ENCODE assay signal across 24 cellular contexts in the genomic region with DNA sequence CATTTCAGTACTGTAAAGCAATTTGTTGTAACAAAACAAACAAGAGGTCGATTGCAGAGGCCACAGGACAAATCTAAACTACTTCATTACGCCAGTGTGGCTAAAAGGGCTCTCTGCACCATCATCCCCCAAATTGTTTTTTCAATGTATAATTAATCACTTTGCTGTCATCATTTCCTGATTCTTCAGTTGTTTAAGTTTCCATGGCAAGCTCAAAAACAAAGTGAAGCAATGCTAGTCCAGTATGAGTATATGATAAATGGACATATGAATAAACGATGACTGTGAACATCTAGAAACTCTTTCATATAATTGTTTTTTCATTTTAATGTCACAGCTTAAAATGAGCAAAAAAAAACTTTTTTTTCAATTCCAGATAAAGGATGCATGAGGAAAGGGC.
"Had no signal": no experiment of that assay in that cellular context is flagged by ENCODE, and none has a peak within 500 bp of the region (broad histone marks: within the 10 kb centered on the region; RNA-seq: fewer than 3 reads in every experiment).

No MANE protein-coding gene starts in this region.

- H3K4me1 ChIP-seq: ascending aorta, left lung, transverse colon had no signal

- FAIRE-seq: frontal cortex, small intestine, urothelium cell line had no signal

- H3K27me3 Mint-ChIP-seq: activated T-helper 17 cell treated with anti-CD3 and anti-CD28 coated beads, Interleukin-2, amount 50 U/mL, for 72 hours; stimulated activated naive B cell treated with anti-CD40 and anti-IgM and Interleukin-4, amounts not matched to agents 10 μg/mL and 1 μg/mL and 100 μg/mL, for 72 hours had no signal

- H3K36me3 ChIP-seq: ascending aorta, left lung, transverse colon had no signal

- H3K27ac ChIP-seq: ascending aorta, coronary artery, epithelial cell of prostate, hepatocyte, left lung, transverse colon had no signal

- H3K4me1 Mint-ChIP-seq: activated T-helper 17 cell treated with anti-CD3 and anti-CD28 coated beads, Interleukin-2, amount 50 U/mL, for 72 hours; immature natural killer cell; mesothelial cell of epicardium; natural killer cell; stimulated activated naive B cell treated with anti-CD40 and anti-IgM and Interleukin-4, amounts not matched to agents 10 μg/mL and 1 μg/mL and 100 μg/mL, for 72 hours had no signal

- ATAC-seq: activated naive CD4-positive, alpha-beta T cell treated with anti-CD3 and anti-CD28 coated beads, Interleukin-2, amount 50 U/mL, for 72 hours; activated T-helper 17 cell treated with anti-CD3 and anti-CD28 coated beads, Interleukin-2, amount 50 U/mL, for 72 hours; left lung; natural killer cell; sciatic nerve; stimulated activated naive B cell treated with anti-CD40 and anti-IgM and Interleukin-4, amounts not matched to agents 10 μg/mL and 1 μg/mL and 100 μg/mL, for 72 hours; WTC11 had no signal

- H3K36me3 Mint-ChIP-seq: activated naive CD4-positive, alpha-beta T cell treated with anti-CD3 and anti-CD28 coated beads, Interleukin-2, amount 50 U/mL, for 72 hours; immature natural killer cell; mesothelial cell of epicardium; natural killer cell; stimulated activated naive B cell treated with anti-CD40 and anti-IgM and Interleukin-4, amounts not matched to agents 10 μg/mL and 1 μg/mL and 100 μg/mL, for 72 hours; WTC11 had no signal

- H3K4me3 Mint-ChIP-seq: activated T-cell treated with anti-CD3 and anti-CD28 coated beads, Interleukin-2, amount 50 U/mL, for 24 hours; activated T-helper 17 cell treated with anti-CD3 and anti-CD28 coated beads, Interleukin-2, amount 50 U/mL, for 72 hours; endodermal cell; immature natural killer cell; mesothelial cell of epicardium; natural killer cell; stimulated activated naive B cell treated with anti-CD40 and anti-IgM and Interleukin-4, amounts not matched to agents 10 μg/mL and 1 μg/mL and 100 μg/mL, for 72 hours; WTC11 had no signal

- H3K9me3 Mint-ChIP-seq: activated naive CD4-positive, alpha-beta T cell treated with anti-CD3 and anti-CD28 coated beads, Interleukin-2, amount 50 U/mL, for 72 hours; activated T-cell treated with anti-CD3 and anti-CD28 coated beads, Interleukin-2, amount 50 U/mL, for 24 hours; activated T-helper 17 cell treated with anti-CD3 and anti-CD28 coated beads, Interleukin-2, amount 50 U/mL, for 72 hours; endodermal cell; natural killer cell; stimulated activated naive B cell treated with anti-CD40 and anti-IgM and Interleukin-4, amounts not matched to agents 10 μg/mL and 1 μg/mL and 100 μg/mL, for 72 hours; WTC11 had no signal

- DNase-seq: activated T-cell treated with anti-CD3 and anti-CD28 coated beads, Interleukin-2, amount 50 U/mL, for 24 hours; endodermal cell; glutamatergic neuron; immature natural killer cell; left lung; mammary epithelial cell; natural killer cell; small intestine; stimulated activated CD4-positive, alpha-beta T cell treated with anti-CD3 and anti-CD28 coated beads, Interleukin-15, amount 100 ng/mL, for 24 hours; stimulated activated CD8-positive, alpha-beta memory T cell treated with anti-CD3 and anti-CD28 coated beads, Interleukin-4, amount 100 ng/mL, for 48 hours; stimulated activated naive B cell treated with anti-CD40 and anti-IgM and Interleukin-4, amounts not matched to agents 10 μg/mL and 1 μg/mL and 100 μg/mL, for 72 hours; T1000; transverse colon had no signal

- H3K27me3 ChIP-seq: ascending aorta, hepatocyte, left lung, transverse colon had no signal

- H3K4me2 ChIP-seq: hepatocyte had no signal

- H3K9me3 ChIP-seq: ascending aorta, left lung, transverse colon had no signal

- H3K4me3 ChIP-seq: ascending aorta, coronary artery, hepatocyte, left lung, transverse colon had no signal

- H3K27ac Mint-ChIP-seq: activated naive CD4-positive, alpha-beta T cell treated with anti-CD3 and anti-CD28 coated beads, Interleukin-2, amount 50 U/mL, for 72 hours; activated T-cell treated with anti-CD3 and anti-CD28 coated beads, Interleukin-2, amount 50 U/mL, for 24 hours; activated T-helper 17 cell treated with anti-CD3 and anti-CD28 coated beads, Interleukin-2, amount 50 U/mL, for 72 hours; endodermal cell; immature natural killer cell; mesothelial cell of epicardium; natural killer cell; stimulated activated naive B cell treated with anti-CD40 and anti-IgM and Interleukin-4, amounts not matched to agents 10 μg/mL and 1 μg/mL and 100 μg/mL, for 72 hours; WTC11 had no signal
